In the genomic region with DNA sequence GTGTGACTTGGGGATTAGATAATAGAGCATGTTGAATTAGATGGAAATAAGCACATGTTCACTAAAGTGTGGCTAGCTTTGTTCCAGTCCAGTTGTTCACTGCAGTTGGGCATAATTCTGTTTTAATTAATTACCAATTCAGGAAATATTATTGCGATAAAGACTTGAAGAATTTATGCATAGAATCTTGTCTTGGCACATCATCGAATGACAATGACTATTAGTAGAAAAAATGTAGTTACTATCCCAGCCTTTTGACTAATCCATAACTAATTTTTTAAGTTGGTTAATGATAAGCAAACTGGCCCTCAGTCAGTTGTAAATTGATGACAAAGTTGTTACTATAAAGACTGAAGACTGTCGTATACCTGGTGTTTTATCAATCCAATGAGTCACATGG, we compare ENCODE assay signal across 26 cellular contexts. TPM values are rescaled to one million over a fixed set of nuclear protein-coding genes. Genes with fewer than 3 reads are reported as not detected.
DNase-seq lines count a peak whose midpoint lies in the region; ATAC-seq, FAIRE-seq and TF ChIP-seq lines count a peak whose summit lies in the region.
"Had no signal": no experiment of that assay in that cellular context is flagged by ENCODE, and none has a peak within 500 bp of the region (broad histone marks: within the 10 kb centered on the region; RNA-seq: fewer than 3 reads in every experiment).

No MANE protein-coding gene starts in this region.

- BruUV-seq in HepG2 (replicated peaks; lab: Mats Ljungman, UMichigan) = no TSS peak

- FAIRE-seq in astrocyte (lab: Jason Lieb, UNC) = no peak
- FAIRE-seq in HepG2 (lab: Jason Lieb, UNC) = no peak
- FAIRE-seq: GM12891 had no signal

- H4K20me1 ChIP-seq in astrocyte (ENCODE audit: insufficient read depth, low read length) (peaks cover 28% of the 10 kb centered on the region), HepG2 (ENCODE audit: insufficient read depth, low read length) (no peaks in the 10 kb centered on the region)

- CTCF ChIA-PET in naive thymus-derived CD4-positive, alpha-beta T cell (lab: Charles Lee) = no interaction called here
- CTCF ChIA-PET in HepG2 (lab: Yijun Ruan, JAX; ENCODE audit: low intra/inter-chr PET ratio, low total read pairs) = no interaction called here

- no peak for TF ChIP-seq POLR2A in HepG2 (IDR thresholded peaks at IDR 0.05; ENCODE audit: insufficient read depth in 1 of 2, low read depth in 2 of 2, low read length in 2 of 2)

- no peaks in the 10 kb centered on the region for H3K27me3 ChIP-seq in CD4-positive, CD25-positive, alpha-beta regulatory T cell (ENCODE audit: control insufficient read depth, insufficient read depth, low read length)
- no peaks in the 10 kb centered on the region for H3K27me3 ChIP-seq in astrocyte (ENCODE audit: insufficient read depth, low read length)
- H3K27me3 ChIP-seq in naive thymus-derived CD4-positive, alpha-beta T cell (ENCODE audit: control insufficient read depth in 2 of 2, insufficient read depth in 2 of 2, low read length in 2 of 2) = no peaks in the 10 kb centered on the region
- no peaks in the 10 kb centered on the region for H3K27me3 ChIP-seq in HepG2 (ENCODE audit: control insufficient read depth in 1 of 2, insufficient read depth in 2 of 2, low read length in 2 of 2)
- H3K27me3 ChIP-seq: ascending aorta, BLaER1, esophagus muscularis mucosa, gastrocnemius medialis, thyroid gland had no signal

- no peaks in the 10 kb centered on the region for H3K27me3 Mint-ChIP-seq in CD4-positive, CD25-positive, alpha-beta regulatory T cell
- H3K27me3 Mint-ChIP-seq in astrocyte (ENCODE audit: low read depth, unreplicated experiment) = no peaks in the 10 kb centered on the region
- no peaks in the 10 kb centered on the region for H3K27me3 Mint-ChIP-seq in naive thymus-derived CD4-positive, alpha-beta T cell
- H3K27me3 Mint-ChIP-seq: activated CD4-positive, alpha-beta memory T cell treated with anti-CD3 and anti-CD28 coated beads for 36 hours; activated naive CD8-positive, alpha-beta T cell treated with anti-CD3 and anti-CD28 coated beads, Interleukin-2, amount 10 ng/mL, durations not matched to agents 7 days and 5 days; stimulated activated naive CD8-positive, alpha-beta T cell treated with anti-CD3 and anti-CD28 coated beads, Interleukin-15, amount 100 ng/mL, for 72 hours had no signal

- peak overlapping the region; percentile 33 for H3K4me3 ChIP-seq in CD4-positive, CD25-positive, alpha-beta regulatory T cell (ENCODE audit: low read depth, low read length)
- no peak overlapping the region for H3K4me3 ChIP-seq in astrocyte (ENCODE audit: insufficient read depth, low read depth, low read length)
- no peak overlapping the region for H3K4me3 ChIP-seq in naive thymus-derived CD4-positive, alpha-beta T cell (ENCODE audit: low read length)
- no peak overlapping the region for H3K4me3 ChIP-seq in HepG2 (replicated peaks in 1 of 3; ENCODE audit: insufficient read depth in 1 of 3, low read depth in 2 of 3, low read length in 3 of 3)
- H3K4me3 ChIP-seq: ascending aorta, BLaER1, esophagus muscularis mucosa, gastrocnemius medialis, left ventricle myocardium inferior, thyroid gland had no signal

- WGBS in HepG2 (ENCODE audit: low lambda C conversion rate) = 98% methylated on average over 3 of the region's 3 CpGs

- DNase-seq in CD4-positive, CD25-positive, alpha-beta regulatory T cell = no peak
- DNase-seq in ELR (ENCODE audit: low read depth) = peak; percentile 20
- no peak for DNase-seq in astrocyte (ENCODE audit: low read depth)
- DNase-seq in naive thymus-derived CD4-positive, alpha-beta T cell = no peak
- no peak for DNase-seq in HepG2 (ENCODE audit: low spot score)
- no peak for DNase-seq in NCI-H524 (lab: John Stamatoyannopoulos, UW)
- DNase-seq: activated CD4-positive, alpha-beta memory T cell treated with anti-CD3 and anti-CD28 coated beads for 36 hours; activated CD8-positive, alpha-beta memory T cell treated with anti-CD3 and anti-CD28 coated beads, Interleukin-2, amount 50 U/mL, for 4 hours; activated naive CD8-positive, alpha-beta T cell treated with anti-CD3 and anti-CD28 coated beads, Interleukin-2, amount 10 ng/mL, durations not matched to agents 7 days and 5 days; cortex of kidney; gastrocnemius medialis; GOT3; hypothalamus; left ventricle myocardium inferior; NCI-H1694; NCI-H526 treated with DMSO at 0.1 percent for 48 hours; SHP77 treated with DMSO at 0.1 percent for 48 hours; stimulated activated naive CD8-positive, alpha-beta T cell treated with anti-CD3 and anti-CD28 coated beads, Interleukin-15, amount 100 ng/mL, for 72 hours; thyroid gland had no signal

- peaks cover 74% of the 10 kb centered on the region for H3K79me2 ChIP-seq in astrocyte (ENCODE audit: insufficient read depth, low read length)
- H3K79me2 ChIP-seq in HepG2 (ENCODE audit: insufficient read depth, low read length) = peaks cover 19% of the 10 kb centered on the region

- POLR2A ChIA-PET in naive thymus-derived CD4-positive, alpha-beta T cell (lab: Charles Lee) = interaction anchor here (0.6 to 1.4 kb wide), 2 partner anchors 23 to 77 kb away, joined by 3 to 6 read pairs; no protein-coding TSS in a partner anchor
- POLR2A ChIA-PET in HepG2 (lab: Yijun Ruan, JAX) = no interaction called here

- no peak overlapping the region for H3K4me2 ChIP-seq in astrocyte (ENCODE audit: low read length)
- H3K4me2 ChIP-seq in HepG2 (ENCODE audit: low read depth, low read length) = no peak overlapping the region
- H3K4me2 ChIP-seq: BLaER1 had no signal

- no peak overlapping the region for H3K9ac ChIP-seq in astrocyte (ENCODE audit: low read length)
- H3K9ac ChIP-seq in HepG2 (ENCODE audit: insufficient read depth, low read depth, low read length) = no peak overlapping the region
- H3K9ac ChIP-seq: BLaER1 had no signal

- no peaks in the 10 kb centered on the region for H3K9me3 ChIP-seq in CD4-positive, CD25-positive, alpha-beta regulatory T cell (ENCODE audit: control insufficient read depth in 2 of 2, low read length in 2 of 2)
- H3K9me3 ChIP-seq in astrocyte (ENCODE audit: insufficient read depth, low read depth, low read length) (no peaks in the 10 kb centered on the region), HepG2 (ENCODE audit: low read length) (no peaks in the 10 kb centered on the region)
- H3K9me3 ChIP-seq in naive thymus-derived CD4-positive, alpha-beta T cell (ENCODE audit: control insufficient read depth in 2 of 3, low read length in 3 of 3) = no peaks in the 10 kb centered on the region
- H3K9me3 ChIP-seq: ascending aorta, esophagus muscularis mucosa, gastrocnemius medialis, left ventricle myocardium inferior, thyroid gland had no signal

- H3K36me3 ChIP-seq in CD4-positive, CD25-positive, alpha-beta regulatory T cell (ENCODE audit: control insufficient read depth, insufficient read depth, low read length) = peaks cover 8% of the 10 kb centered on the region
- H3K36me3 ChIP-seq in astrocyte (ENCODE audit: insufficient read depth, low read length) (no peaks in the 10 kb centered on the region), HepG2 (replicated peaks in 1 of 2; ENCODE audit: control insufficient read depth in 1 of 2, insufficient read depth in 2 of 2, low read length in 2 of 2) (no peaks in the 10 kb centered on the region)
- H3K36me3 ChIP-seq in naive thymus-derived CD4-positive, alpha-beta T cell (ENCODE audit: control insufficient read depth in 2 of 3, insufficient read depth in 3 of 3, low read length in 3 of 3) = peaks cover 0 to 7% (median 0%) of the 10 kb centered on the region in 3 experiments
- H3K36me3 ChIP-seq: ascending aorta, esophagus muscularis mucosa, gastrocnemius medialis, left ventricle myocardium inferior, thyroid gland had no signal

- H3K27ac Mint-ChIP-seq in CD4-positive, CD25-positive, alpha-beta regulatory T cell = peak overlapping the region in 1 of 3 donors; percentile 67
- no peak overlapping the region for H3K27ac Mint-ChIP-seq in astrocyte (ENCODE audit: unreplicated experiment)
- H3K27ac Mint-ChIP-seq in naive thymus-derived CD4-positive, alpha-beta T cell = peak overlapping the region in 7 of 9 donors; percentile 16 to 91 (median 60)
- H3K27ac Mint-ChIP-seq: activated CD4-positive, alpha-beta memory T cell treated with anti-CD3 and anti-CD28 coated beads for 36 hours; activated naive CD8-positive, alpha-beta T cell treated with anti-CD3 and anti-CD28 coated beads, Interleukin-2, amount 10 ng/mL, durations not matched to agents 7 days and 5 days; activated T-helper 2 cell treated with anti-CD3 and anti-CD28 coated beads, Interferon-gamma antibody, Interleukin-2, Interleukin-4, amounts not matched to agents 10 μg/mL and 5 μg/mL and 100 μg/mL, durations not matched to agents 14 hours and 24 hours and 36 hours; stimulated activated naive CD8-positive, alpha-beta T cell treated with anti-CD3 and anti-CD28 coated beads, Interleukin-15, amount 100 ng/mL, for 72 hours had no signal

- H3K4me1 Mint-ChIP-seq in CD4-positive, CD25-positive, alpha-beta regulatory T cell = peaks cover 40 to 82% (median 67%) of the 10 kb centered on the region in 4 donors
- peaks cover 11% of the 10 kb centered on the region for H3K4me1 Mint-ChIP-seq in astrocyte (ENCODE audit: low read depth, unreplicated experiment)
- H3K4me1 Mint-ChIP-seq in naive thymus-derived CD4-positive, alpha-beta T cell = peaks cover 48 to 95% (median 85%) of the 10 kb centered on the region in 7 donors

- intact Hi-C loops in naive thymus-derived CD4-positive, alpha-beta T cell (cut with micrococcal nuclease) = no loop called here
- intact Hi-C loops in HepG2 (cut with micrococcal nuclease; ENCODE audit: unreplicated experiment) = no loop called here

- peaks cover 10% of the 10 kb centered on the region for H3K36me3 Mint-ChIP-seq in CD4-positive, CD25-positive, alpha-beta regulatory T cell
- peaks cover 12% of the 10 kb centered on the region for H3K36me3 Mint-ChIP-seq in astrocyte (ENCODE audit: low read depth, unreplicated experiment)
- peaks cover 5 to 31% (median 16%) of the 10 kb centered on the region in 5 donors for H3K36me3 Mint-ChIP-seq in naive thymus-derived CD4-positive, alpha-beta T cell

- in situ Hi-C loops in HepG2 (cut with HindIII; ENCODE audit: extremely low pct_ligation_motif_present, low pct_unique_long_range_greater_than_20kb) = no loop called here

- no peaks in the 10 kb centered on the region for H3K9me3 Mint-ChIP-seq in CD4-positive, CD25-positive, alpha-beta regulatory T cell
- peaks cover 5% of the 10 kb centered on the region for H3K9me3 Mint-ChIP-seq in astrocyte (ENCODE audit: unreplicated experiment)
- no peaks in the 10 kb centered on the region for H3K9me3 Mint-ChIP-seq in naive thymus-derived CD4-positive, alpha-beta T cell
- H3K9me3 Mint-ChIP-seq: activated naive CD8-positive, alpha-beta T cell treated with anti-CD3 and anti-CD28 coated beads, Interleukin-2, amount 10 ng/mL, durations not matched to agents 7 days and 5 days; activated T-helper 2 cell treated with anti-CD3 and anti-CD28 coated beads, Interferon-gamma antibody, Interleukin-2, Interleukin-4, amounts not matched to agents 10 μg/mL and 5 μg/mL and 100 μg/mL, durations not matched to agents 14 hours and 24 hours and 36 hours had no signal

- H3K4me3 Mint-ChIP-seq in CD4-positive, CD25-positive, alpha-beta regulatory T cell = peak overlapping the region; percentile 5 to 59 (median 23)
- H3K4me3 Mint-ChIP-seq in astrocyte (ENCODE audit: unreplicated experiment) = peak overlapping the region; percentile 41
- H3K4me3 Mint-ChIP-seq in naive thymus-derived CD4-positive, alpha-beta T cell = peak overlapping the region in 6 of 10 donors; percentile 0 to 72 (median 40)
- H3K4me3 Mint-ChIP-seq: activated CD4-positive, alpha-beta memory T cell treated with anti-CD3 and anti-CD28 coated beads for 36 hours; activated naive CD8-positive, alpha-beta T cell treated with anti-CD3 and anti-CD28 coated beads, Interleukin-2, amount 10 ng/mL, durations not matched to agents 7 days and 5 days; stimulated activated naive CD8-positive, alpha-beta T cell treated with anti-CD3 and anti-CD28 coated beads, Interleukin-15, amount 100 ng/mL, for 72 hours had no signal

- H3K4me1 ChIP-seq in CD4-positive, CD25-positive, alpha-beta regulatory T cell (ENCODE audit: control insufficient read depth, insufficient read depth, low read length, poor library complexity, severe bottlenecking) = peaks cover 53% of the 10 kb centered on the region
- H3K4me1 ChIP-seq in astrocyte (ENCODE audit: insufficient read depth, low read length) = no peaks in the 10 kb centered on the region
- peaks cover 21 to 53% of the 10 kb centered on the region in 2 donors for H3K4me1 ChIP-seq in naive thymus-derived CD4-positive, alpha-beta T cell (ENCODE audit: control insufficient read depth in 2 of 2, insufficient read depth in 2 of 2, low read length in 2 of 2)
- no peaks in the 10 kb centered on the region for H3K4me1 ChIP-seq in HepG2 (ENCODE audit: insufficient read depth, low read length)
- H3K4me1 ChIP-seq: ascending aorta, BLaER1, thyroid gland had no signal

- H2AFZ ChIP-seq in astrocyte (ENCODE audit: low read depth, low read length) (no peak overlapping the region), HepG2 (ENCODE audit: low read length) (no peak overlapping the region)

- TF ChIP-seq RAD21 in HepG2 (CRISPR knock-in tag; IDR thresholded peaks at IDR 0.05) = no peak

- H3K27ac ChIP-seq in CD4-positive, CD25-positive, alpha-beta regulatory T cell (ENCODE audit: insufficient read depth, low read length, poor library complexity, severe bottlenecking) = no peak overlapping the region
- no peak overlapping the region for H3K27ac ChIP-seq in astrocyte (ENCODE audit: low read depth, low read length)
- no peak overlapping the region for H3K27ac ChIP-seq in naive thymus-derived CD4-positive, alpha-beta T cell (ENCODE audit: low read depth, low read length)
- no peak overlapping the region for H3K27ac ChIP-seq in HepG2 (ENCODE audit: extremely low read length, insufficient read depth, low read length)
- H3K27ac ChIP-seq: ascending aorta, BLaER1, esophagus muscularis mucosa, gastrocnemius medialis, left ventricle myocardium inferior, thyroid gland had no signal

- TF ChIP-seq CTCF in astrocyte (IDR thresholded peaks at IDR 0.05; ENCODE audit: insufficient read depth, low read depth, low read length) (no peak), HepG2 (CRISPR knock-in tag; IDR thresholded peaks at IDR 0.05) (no peak)

- ATAC-seq in CD4-positive, CD25-positive, alpha-beta regulatory T cell (ENCODE audit: low read depth in 2 of 2) = no peak
- ATAC-seq in naive thymus-derived CD4-positive, alpha-beta T cell = no peak
- ATAC-seq in HG03175 (IDR thresholded peaks at IDR 0.05; ENCODE audit: unreplicated experiment) (no peak), HepG2 (no peak)
- ATAC-seq: gastrocnemius medialis; Panc1; stimulated activated naive CD8-positive, alpha-beta T cell treated with anti-CD3 and anti-CD28 coated beads, Interleukin-15, amount 100 ng/mL, for 72 hours had no signal

- no peak for TF ChIP-seq EP300 in HepG2 (IDR thresholded peaks at IDR 0.05; ENCODE audit: low read depth in 2 of 2, low read length in 2 of 2)
- no peak for TF ChIP-seq EP300 in HepG2 (CRISPR knock-in tag; IDR thresholded peaks at IDR 0.05; ENCODE audit: borderline replicate concordance)

RNA-seq across cellular contexts. Expression of gene LNPEP, which starts 10.5 kb away (rescaled TPM):
- 95.7 TPM for total RNA-seq in CD4-positive, CD25-positive, alpha-beta regulatory T cell
- polyA plus RNA-seq in CD4-positive, CD25-positive, alpha-beta regulatory T cell = 10 to 100 TPM; 39.6 to 45.4 (median 42.6) TPM
- 34.9 and 36.3 TPM in 2 replicates for total RNA-seq in astrocyte
- total RNA-seq in naive thymus-derived CD4-positive, alpha-beta T cell = 100 to 1,000 TPM in 1 of 5 experiments, 10 to 100 TPM in 4; 82.4 to 109 (median 88.8) TPM
- polyA plus RNA-seq in naive thymus-derived CD4-positive, alpha-beta T cell = 10 to 100 TPM; 53.2 to 54.5 TPM
- total RNA-seq in HepG2 (2016; rRNA removed; fragmentation: Illumina TruSeq; extraction: Trizol) = 14.7 and 16.9 TPM in 2 replicates
- total RNA-seq in HepG2 (2016; cell fraction: cytosol; rRNA removed; fragmentation: Illumina TruSeq; extraction: Trizol; ENCODE audit: low read depth) = 3.6 and 4.1 TPM in 2 replicates
- total RNA-seq in HepG2 (2016; cell fraction: insoluble cytoplasmic fraction; rRNA removed; fragmentation: Illumina TruSeq; extraction: Trizol) = 13.0 and 16.4 TPM in 2 replicates
- total RNA-seq in HepG2 (2016; cell fraction: membrane; rRNA removed; fragmentation: Illumina TruSeq; extraction: Trizol) = 5.2 and 6.3 TPM in 2 replicates
- 30.4 and 33.6 TPM in 2 replicates for total RNA-seq in HepG2 (2016; cell fraction: nucleus; rRNA removed; fragmentation: Illumina TruSeq; extraction: Trizol)
- 6.3 and 8.0 TPM in 2 replicates for polyA plus RNA-seq in HepG2 (2011; rRNA removed)
- polyA plus RNA-seq in HepG2 (2011; cell fraction: cytosol; rRNA removed) = 2.5 and 4.3 TPM in 2 replicates
- polyA plus RNA-seq in HepG2 (2011; cell fraction: nucleus; rRNA removed) = 5.2 and 6.1 TPM in 2 replicates
- polyA plus RNA-seq in HepG2 (2012) = 4.0 and 4.9 TPM in 2 replicates
- 0.58 and 0.62 TPM in 2 replicates for polyA plus RNA-seq in HepG2 (2016; cell fraction: cytosol; fragmentation: Illumina TruSeq; extraction: Trizol; ENCODE audit: low read depth)
- polyA plus RNA-seq in HepG2 (2016; cell fraction: insoluble cytoplasmic fraction; fragmentation: Illumina TruSeq; extraction: Trizol; ENCODE audit: low read depth) = 4.3 and 4.8 TPM in 2 replicates
- 1.1 and 1.2 TPM in 2 replicates for polyA plus RNA-seq in HepG2 (2016; cell fraction: membrane; fragmentation: Illumina TruSeq; extraction: Trizol; ENCODE audit: low read depth)
- polyA plus RNA-seq in HepG2 (2016; cell fraction: nucleus; fragmentation: Illumina TruSeq; extraction: Trizol; ENCODE audit: insufficient read depth, low read depth) = 12.2 and 12.9 TPM in 2 replicates
- 16.3 and 19.2 TPM in 2 replicates for polyA minus RNA-seq in HepG2 (2011; rRNA and poly(A)+ RNA removed; ENCODE audit: low replicate concordance)
- 15.2 and 19.8 TPM in 2 replicates for polyA minus RNA-seq in HepG2 (2011; cell fraction: cytosol; rRNA and poly(A)+ RNA removed)
- 39.9 and 46.0 TPM in 2 replicates for polyA minus RNA-seq in HepG2 (2011; cell fraction: nucleus; rRNA and poly(A)+ RNA removed)
